Comparison of ENCODE assay signal across 21 cellular contexts in genomic region chr16:924806-925205, GRCh38. TPM values are rescaled to one million over a fixed set of nuclear protein-coding genes. Genes with fewer than 3 reads are reported as not detected.
DNase-seq lines count a peak whose midpoint lies in the region; ATAC-seq and TF ChIP-seq lines count a peak whose summit lies in the region.
"Had no signal": no experiment of that assay in that cellular context is flagged by ENCODE, and none has a peak within 500 bp of the region (broad histone marks: within the 10 kb centered on the region; RNA-seq: fewer than 3 reads in every experiment).

No MANE protein-coding gene starts in this region.

- no peaks in the 10 kb centered on the region for H3K36me3 ChIP-seq in smooth muscle cell (ENCODE audit: low read depth)

- H4K20me1 ChIP-seq in smooth muscle cell (ENCODE audit: low read depth), result peaks cover 19% of the 10 kb centered on the region

- peak overlapping the region; percentile 69 for H3K27ac ChIP-seq in smooth muscle cell (ENCODE audit: low read depth)
- H3K27ac ChIP-seq: 22Rv1; BLaER1 treated with 17β-estradiol and CSF1 and Interleukin-3, amounts not matched to agents 10 nM and 100 nM had no signal

- H3K9ac ChIP-seq in smooth muscle cell (ENCODE audit: low read depth), result no peak overlapping the region
- H3K9ac ChIP-seq: BLaER1 treated with 17β-estradiol and CSF1 and Interleukin-3, amounts not matched to agents 10 nM and 100 nM had no signal

- H3K27ac Mint-ChIP-seq in activated CD4-positive, alpha-beta T cell treated with anti-CD3 and anti-CD28 coated beads for 36 hours, result no peak overlapping the region
- no peak overlapping the region for H3K27ac Mint-ChIP-seq in natural killer cell treated with Interleukin-12 subunit alpha and Interleukin-12 subunit beta and Interleukin-15 and Interleukin-18, amount 100 ng/mL, for 72 hours
- no peak overlapping the region for H3K27ac Mint-ChIP-seq in natural killer cell
- H3K27ac Mint-ChIP-seq: B cell; CD14-positive monocyte; CD4-positive, alpha-beta T cell; GM23338; H9 had no signal

- H3K9me3 ChIP-seq in smooth muscle cell (replicated peaks; ENCODE audit: low read depth), result no peaks in the 10 kb centered on the region

- no peaks in the 10 kb centered on the region for H3K27me3 ChIP-seq in smooth muscle cell (ENCODE audit: low read depth)
- H3K27me3 ChIP-seq: BLaER1 treated with 17β-estradiol and CSF1 and Interleukin-3, amounts not matched to agents 10 nM and 100 nM had no signal

- H3K9me3 Mint-ChIP-seq in activated CD4-positive, alpha-beta T cell treated with anti-CD3 and anti-CD28 coated beads for 36 hours (ENCODE audit: low read depth), result peaks cover 5% of the 10 kb centered on the region
- peaks cover 4% of the 10 kb centered on the region for H3K9me3 Mint-ChIP-seq in natural killer cell treated with Interleukin-12 subunit alpha and Interleukin-12 subunit beta and Interleukin-15 and Interleukin-18, amount 100 ng/mL, for 72 hours
- no peaks in the 10 kb centered on the region for H3K9me3 Mint-ChIP-seq in natural killer cell
- H3K9me3 Mint-ChIP-seq: CD4-positive, alpha-beta T cell; CD8-positive, alpha-beta memory T cell had no signal

- H2AFZ ChIP-seq in smooth muscle cell (ENCODE audit: low read depth), result no peak overlapping the region
- H2AFZ ChIP-seq: GM23338 had no signal

- CTCF ChIA-PET in activated CD4-positive, alpha-beta T cell treated with anti-CD3 and anti-CD28 coated beads for 36 hours (lab: Charles Lee), result no interaction called here

- H3K4me1 ChIP-seq in smooth muscle cell (ENCODE audit: low read depth), result peaks cover 9% of the 10 kb centered on the region

- no peaks in the 10 kb centered on the region for H3K4me1 Mint-ChIP-seq in activated CD4-positive, alpha-beta T cell treated with anti-CD3 and anti-CD28 coated beads for 36 hours
- H3K4me1 Mint-ChIP-seq in natural killer cell treated with Interleukin-12 subunit alpha and Interleukin-12 subunit beta and Interleukin-15 and Interleukin-18, amount 100 ng/mL, for 72 hours (ENCODE audit: low read depth in 2 of 2), result peaks cover 0 to 4% of the 10 kb centered on the region in 2 donors
- H3K4me1 Mint-ChIP-seq in natural killer cell, result no peaks in the 10 kb centered on the region
- H3K4me1 Mint-ChIP-seq: CD14-positive monocyte had no signal

- DNase-seq in activated CD4-positive, alpha-beta T cell treated with anti-CD3 and anti-CD28 coated beads for 36 hours, result peak; percentile 2
- DNase-seq in activated CD4-positive, alpha-beta T cell treated with anti-CD3 and anti-CD28 coated beads, Interleukin-2, amount 50 U/mL, for 48 hours, result no peak
- peak; percentile 56 for DNase-seq in natural killer cell treated with Interleukin-12 subunit alpha and Interleukin-12 subunit beta and Interleukin-15 and Interleukin-18, amount 100 ng/mL, for 72 hours (ENCODE audit: low spot score)
- DNase-seq in natural killer cell, result no peak
- DNase-seq in smooth muscle cell (lab: John Stamatoyannopoulos, UW; ENCODE audit: unreplicated experiment), result no peak
- DNase-seq: CD4-positive, alpha-beta T cell; DMS 273 treated with DMSO at 0.1 percent for 48 hours; DMS79; EL; GDM1; H9 had no signal

- H3K27me3 Mint-ChIP-seq in activated CD4-positive, alpha-beta T cell treated with anti-CD3 and anti-CD28 coated beads for 36 hours, result no peaks in the 10 kb centered on the region
- H3K27me3 Mint-ChIP-seq in natural killer cell treated with Interleukin-12 subunit alpha and Interleukin-12 subunit beta and Interleukin-15 and Interleukin-18, amount 100 ng/mL, for 72 hours, result no peaks in the 10 kb centered on the region
- H3K27me3 Mint-ChIP-seq in natural killer cell (ENCODE audit: low read depth in 2 of 2), result no peaks in the 10 kb centered on the region
- H3K27me3 Mint-ChIP-seq: B cell; CD4-positive, alpha-beta T cell; CD8-positive, alpha-beta memory T cell had no signal

- H3K36me3 Mint-ChIP-seq in activated CD4-positive, alpha-beta T cell treated with anti-CD3 and anti-CD28 coated beads for 36 hours (ENCODE audit: low read depth), result peaks cover 10% of the 10 kb centered on the region
- H3K36me3 Mint-ChIP-seq in natural killer cell treated with Interleukin-12 subunit alpha and Interleukin-12 subunit beta and Interleukin-15 and Interleukin-18, amount 100 ng/mL, for 72 hours, result peaks cover 6% of the 10 kb centered on the region
- H3K36me3 Mint-ChIP-seq in natural killer cell, result no peaks in the 10 kb centered on the region

- intact Hi-C loops in activated CD4-positive, alpha-beta T cell treated with anti-CD3 and anti-CD28 coated beads for 36 hours (cut with DNase I, micrococcal nuclease), result no loop called here
- intact Hi-C loops in natural killer cell (cut with micrococcal nuclease), result no loop called here

- TF ChIP-seq CTCF in natural killer cell (IDR thresholded peaks at IDR 0.05), result no peak
- TF ChIP-seq CTCF in smooth muscle cell (IDR thresholded peaks at IDR 0.05; ENCODE audit: borderline replicate concordance, insufficient read depth, poor library complexity, severe bottlenecking), result no peak

- peaks cover 9% of the 10 kb centered on the region for H3K79me2 ChIP-seq in smooth muscle cell (ENCODE audit: low read depth)

- peak overlapping the region; percentile 63 for H3K4me2 ChIP-seq in smooth muscle cell
- H3K4me2 ChIP-seq: BLaER1 treated with 17β-estradiol and CSF1 and Interleukin-3, amounts not matched to agents 10 nM and 100 nM; GM23338 had no signal

- H3K4me3 ChIP-seq in smooth muscle cell, result no peak overlapping the region
- H3K4me3 ChIP-seq: BLaER1 treated with 17β-estradiol and CSF1 and Interleukin-3, amounts not matched to agents 10 nM and 100 nM; GM12878; GM23338 had no signal

- 31% methylated on average over 6 of the region's 13 CpGs for WGBS in smooth muscle cell (ENCODE audit: low lambda C conversion rate)

- no peak for ATAC-seq in activated CD4-positive, alpha-beta T cell treated with anti-CD3 and anti-CD28 coated beads for 36 hours
- no peak for ATAC-seq in natural killer cell treated with Interleukin-12 subunit alpha and Interleukin-12 subunit beta and Interleukin-15 and Interleukin-18, amount 100 ng/mL, for 72 hours
- ATAC-seq in natural killer cell, result no peak
- ATAC-seq in HG02642 (IDR thresholded peaks at IDR 0.05; ENCODE audit: poor library complexity, unreplicated experiment), result no peak
- ATAC-seq: GM12878, GM23338, HCT116 had no signal

- H3F3A ChIP-seq in smooth muscle cell (ENCODE audit: low read depth), result peaks cover 15% of the 10 kb centered on the region

- POLR2A ChIA-PET in activated CD4-positive, alpha-beta T cell treated with anti-CD3 and anti-CD28 coated beads for 36 hours (lab: Charles Lee), result no interaction called here

- H3K4me3 Mint-ChIP-seq in activated CD4-positive, alpha-beta T cell treated with anti-CD3 and anti-CD28 coated beads for 36 hours, result no peak overlapping the region
- H3K4me3 Mint-ChIP-seq in natural killer cell treated with Interleukin-12 subunit alpha and Interleukin-12 subunit beta and Interleukin-15 and Interleukin-18, amount 100 ng/mL, for 72 hours, result no peak overlapping the region
- H3K4me3 Mint-ChIP-seq in natural killer cell, result no peak overlapping the region
- H3K4me3 Mint-ChIP-seq: B cell; CD14-positive monocyte; CD4-positive, alpha-beta T cell; CD8-positive, alpha-beta memory T cell; GM23338; H9 had no signal

RNA-seq across cellular contexts. Expression of gene LMF1, which starts 46.0 kb away (rescaled TPM):
- total RNA-seq in activated CD4-positive, alpha-beta T cell treated with anti-CD3 and anti-CD28 coated beads for 36 hours, result 10 to 100 TPM in 1 of 2 experiments, 1 to 10 TPM in 1; 9.5 to 12.2 TPM
- total RNA-seq in natural killer cell treated with Interleukin-12 subunit alpha and Interleukin-12 subunit beta and Interleukin-15 and Interleukin-18, amount 100 ng/mL, for 72 hours, result 10 to 100 TPM; 17.1 to 21.0 TPM
- total RNA-seq in natural killer cell, result 10 to 100 TPM; 28.2 to 42.2 (median 41.2) TPM
- total RNA-seq in smooth muscle cell, result 17.1 and 25.3 TPM in 2 replicates
- polyA plus RNA-seq in smooth muscle cell, result 29.8 and 33.2 TPM in 2 replicates

RNA-seq across cellular contexts. Expression of gene SOX8, which starts 56.8 kb away (rescaled TPM):
- 1 to 10 TPM; 1.4 to 1.6 TPM for total RNA-seq in activated CD4-positive, alpha-beta T cell treated with anti-CD3 and anti-CD28 coated beads for 36 hours
- total RNA-seq in natural killer cell treated with Interleukin-12 subunit alpha and Interleukin-12 subunit beta and Interleukin-15 and Interleukin-18, amount 100 ng/mL, for 72 hours, result under 1 TPM in 1 of 2 donors, not detected in 1; 0.20 TPM
- total RNA-seq in natural killer cell (not detected), smooth muscle cell (1.8 and 4.2 TPM in 2 replicates)
- polyA plus RNA-seq in smooth muscle cell, result 2.9 and 3.5 TPM in 2 replicates
- total RNA-seq: GM12878 had no signal
- polyA plus RNA-seq: AG04450, CD14-positive monocyte, GM12878 had no signal

Comparison
In these comparisons a context has a peak if more than half of its experiments do, and no peak if none do; other contexts are left out.
1. DNase-seq: peak in activated CD4-positive, alpha-beta T cell treated with anti-CD3 and anti-CD28 coated beads for 36 hours (single experiment) and natural killer cell treated with Interleukin-12 subunit alpha and Interleukin-12 subunit beta and Interleukin-15 and Interleukin-18, amount 100 ng/mL, for 72 hours (single experiment); none in activated CD4-positive, alpha-beta T cell treated with anti-CD3 and anti-CD28 coated beads, Interleukin-2, amount 50 U/mL, for 48 hours (0 of 2), natural killer cell (single experiment) and smooth muscle cell (single experiment).